ENCODE assay signal across 28 cellular contexts in the genomic region with DNA sequence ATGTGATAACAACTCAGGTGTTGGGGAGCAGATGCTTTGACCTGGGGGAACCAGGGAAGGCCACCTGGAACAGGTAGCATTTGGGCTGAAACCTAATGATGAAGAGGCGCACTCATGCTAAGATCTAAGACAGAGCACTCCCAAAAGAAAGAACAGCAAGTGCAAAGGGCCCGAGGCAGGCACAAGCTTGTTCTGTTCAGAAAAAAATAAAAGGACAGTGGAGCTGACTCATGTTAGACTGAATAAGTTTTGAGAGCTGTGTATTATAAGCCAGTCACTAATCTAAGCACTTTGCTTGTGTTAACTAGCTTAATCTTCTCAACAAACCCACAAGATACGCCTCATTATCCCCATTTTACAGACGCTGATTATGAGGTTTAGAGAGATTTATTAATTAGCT.
"Had no signal": no experiment of that assay in that cellular context is flagged by ENCODE, and none has a peak within 500 bp of the region (broad histone marks: within the 10 kb centered on the region; RNA-seq: fewer than 3 reads in every experiment).

No MANE protein-coding gene starts in this region.

- DNase-seq: naive thymus-derived CD4-positive, alpha-beta T cell; natural killer cell; occipital lobe; ovary; psoas muscle; right cardiac atrium; right lobe of liver; sigmoid colon; small intestine; stimulated activated CD4-positive, alpha-beta T cell treated with anti-CD3 and anti-CD28 coated beads, Interleukin-15, amount 100 ng/mL, for 24 hours; stimulated activated CD4-positive, alpha-beta T cell treated with anti-CD3 and anti-CD28 coated beads, Interleukin-2, amount 100 ng/mL, for 24 hours; stimulated activated CD4-positive, alpha-beta T cell treated with anti-CD3 and anti-CD28 coated beads, Interleukin-2, amount 100 ng/mL, for 48 hours; stimulated activated CD4-positive, alpha-beta T cell treated with anti-CD3 and anti-CD28 coated beads, Interleukin-4, amount 100 ng/mL, for 24 hours; stimulated activated naive B cell treated with anti-CD40 and anti-IgM and Interleukin-4, amounts not matched to agents 10 μg/mL and 1 μg/mL and 100 μg/mL, for 72 hours; stimulated activated naive CD4-positive, alpha-beta T cell treated with Interleukin-2 at 50 U/mL for 16 hours; stomach; testis; trophoblast cell; upper lobe of left lung had no signal

- ATAC-seq: naive thymus-derived CD4-positive, alpha-beta T cell; psoas muscle; right cardiac atrium; right lobe of liver; stimulated activated effector memory CD8-positive, alpha-beta T cell treated with anti-CD3 and anti-CD28 coated beads, Interleukin-12 subunit alpha, Interleukin-12 subunit beta, amount 100 ng/mL, for 72 hours; stimulated activated naive B cell treated with anti-CD40 and anti-IgM and Interleukin-4, amounts not matched to agents 10 μg/mL and 1 μg/mL and 100 μg/mL, for 72 hours had no signal

- H3K27ac Mint-ChIP-seq: naive thymus-derived CD4-positive, alpha-beta T cell; natural killer cell; nephron; progenitor cell of endocrine pancreas; stimulated activated effector memory CD8-positive, alpha-beta T cell treated with anti-CD3 and anti-CD28 coated beads, Interleukin-12 subunit alpha, Interleukin-12 subunit beta, amount 100 ng/mL, for 72 hours; stimulated activated naive B cell treated with anti-CD40 and anti-IgM and Interleukin-4, amounts not matched to agents 10 μg/mL and 1 μg/mL and 100 μg/mL, for 72 hours; stimulated activated naive CD8-positive, alpha-beta T cell treated with anti-CD3 and anti-CD28 coated beads, Interleukin-15, Interleukin-2, amounts not matched to agents 100 ng/mL and 50 ng/mL, for 24 hours had no signal

- H3K9ac ChIP-seq: neural progenitor cell, parathyroid adenoma had no signal

- H3K9me3 Mint-ChIP-seq: natural killer cell; nephron; neural progenitor cell; stimulated activated effector memory CD8-positive, alpha-beta T cell treated with anti-CD3 and anti-CD28 coated beads, Interleukin-12 subunit alpha, Interleukin-12 subunit beta, amount 100 ng/mL, for 72 hours; stimulated activated naive B cell treated with anti-CD40 and anti-IgM and Interleukin-4, amounts not matched to agents 10 μg/mL and 1 μg/mL and 100 μg/mL, for 72 hours; stimulated activated naive CD8-positive, alpha-beta T cell treated with anti-CD3 and anti-CD28 coated beads, Interleukin-15, Interleukin-2, amounts not matched to agents 100 ng/mL and 50 ng/mL, for 24 hours had no signal

- H3K4me3 ChIP-seq: neural progenitor cell, ovary, psoas muscle, right lobe of liver, sigmoid colon, stomach, suprapubic skin, testis, tibial artery, upper lobe of left lung, uterus had no signal

- H3K36me3 ChIP-seq: neural progenitor cell, ovary, right lobe of liver, sigmoid colon, stomach, suprapubic skin, tibial artery, upper lobe of left lung, uterus had no signal

- H3K4me3 Mint-ChIP-seq: naive thymus-derived CD4-positive, alpha-beta T cell; natural killer cell; nephron; neural progenitor cell; stimulated activated effector memory CD8-positive, alpha-beta T cell treated with anti-CD3 and anti-CD28 coated beads, Interleukin-12 subunit alpha, Interleukin-12 subunit beta, amount 100 ng/mL, for 72 hours; stimulated activated naive B cell treated with anti-CD40 and anti-IgM and Interleukin-4, amounts not matched to agents 10 μg/mL and 1 μg/mL and 100 μg/mL, for 72 hours; stimulated activated naive CD8-positive, alpha-beta T cell treated with anti-CD3 and anti-CD28 coated beads, Interleukin-15, Interleukin-2, amounts not matched to agents 100 ng/mL and 50 ng/mL, for 24 hours had no signal

- H3K27me3 ChIP-seq: neural progenitor cell, ovary, right lobe of liver, sigmoid colon, testis, upper lobe of left lung, uterus had no signal

- H3K9me3 ChIP-seq: ovary, psoas muscle, right lobe of liver, sigmoid colon, stomach, suprapubic skin, testis, tibial artery, upper lobe of left lung, uterus had no signal

- H3K79me2 ChIP-seq: parathyroid adenoma had no signal

- H3K4me1 Mint-ChIP-seq: naive thymus-derived CD4-positive, alpha-beta T cell; natural killer cell; neural progenitor cell; stimulated activated effector memory CD8-positive, alpha-beta T cell treated with anti-CD3 and anti-CD28 coated beads, Interleukin-12 subunit alpha, Interleukin-12 subunit beta, amount 100 ng/mL, for 72 hours; stimulated activated naive B cell treated with anti-CD40 and anti-IgM and Interleukin-4, amounts not matched to agents 10 μg/mL and 1 μg/mL and 100 μg/mL, for 72 hours had no signal

- H2AFZ ChIP-seq: neural progenitor cell, parathyroid adenoma had no signal

- H3K4me2 ChIP-seq: neural progenitor cell had no signal

- H3K36me3 Mint-ChIP-seq: naive thymus-derived CD4-positive, alpha-beta T cell; natural killer cell; neural progenitor cell; stimulated activated effector memory CD8-positive, alpha-beta T cell treated with anti-CD3 and anti-CD28 coated beads, Interleukin-12 subunit alpha, Interleukin-12 subunit beta, amount 100 ng/mL, for 72 hours; stimulated activated naive B cell treated with anti-CD40 and anti-IgM and Interleukin-4, amounts not matched to agents 10 μg/mL and 1 μg/mL and 100 μg/mL, for 72 hours had no signal

- H3K4me1 ChIP-seq: neural progenitor cell, parathyroid adenoma, psoas muscle, right lobe of liver, suprapubic skin, testis, tibial artery, upper lobe of left lung had no signal

- FAIRE-seq: small intestine had no signal

- H3K27ac ChIP-seq: neural progenitor cell, ovary, parathyroid adenoma, psoas muscle, right lobe of liver, sigmoid colon, stomach, suprapubic skin, testis, tibial artery, upper lobe of left lung, uterus had no signal

- H3K27me3 Mint-ChIP-seq: progenitor cell of endocrine pancreas had no signal
